ENCODE assay signal across 1 cellular context in genomic region chr2:25161055-25161781, GRCh38.
A peak's percentile ranks its signal among the peaks of the same experiment; 100 is the strongest.
TF ChIP-seq lines count a peak whose summit lies in the region.

No MANE protein-coding gene starts in this region.

TF ChIP-seq in WTC11, 78 proteins besides CTCF, POLR2A, EP300 and RAD21 (continued from another document):
- TF ChIP-seq ZBTB43 (CRISPR knock-in tag; IDR thresholded peaks at IDR 0.05) (no peak), STAT6 (CRISPR knock-in tag; conservative IDR thresholded peaks at IDR 0.05; ENCODE audit: low read depth) (no peak), FOXP1 (CRISPR knock-in tag; IDR thresholded peaks at IDR 0.05; ENCODE audit: borderline replicate concordance) (peak; percentile 17; the same call in 1 of the 2 replicates), SMAD3 (CRISPR knock-in tag; IDR thresholded peaks at IDR 0.05; ENCODE audit: borderline replicate concordance) (no peak), ZNF263 (CRISPR knock-in tag; IDR thresholded peaks at IDR 0.05; ENCODE audit: low read depth) (peak; percentile 80; the same call in 1 of the 2 replicates), GABPB1 (CRISPR knock-in tag; IDR thresholded peaks at IDR 0.05) (no peak), USF2 (CRISPR knock-in tag; IDR thresholded peaks at IDR 0.05) (no peak), SP1 (CRISPR knock-in tag; conservative IDR thresholded peaks at IDR 0.05) (no peak), PREB (CRISPR knock-in tag; IDR thresholded peaks at IDR 0.05; ENCODE audit: borderline replicate concordance) (no peak), ATF2 (CRISPR knock-in tag; IDR thresholded peaks at IDR 0.05; ENCODE audit: borderline replicate concordance, low read depth) (no peak), ZNF423 (CRISPR knock-in tag; IDR thresholded peaks at IDR 0.05) (no peak), MAX (CRISPR knock-in tag; IDR thresholded peaks at IDR 0.05) (0 out of 2 replicates have a peak, but pooled peaks have one; percentile 5), RORB (CRISPR knock-in tag; IDR thresholded peaks at IDR 0.05) (no peak), RELA (CRISPR knock-in tag; IDR thresholded peaks at IDR 0.05; ENCODE audit: borderline replicate concordance) (no peak)
